Comparison of ENCODE assay signal across 16 cellular contexts in genomic region chr1:37399830-37400790, GRCh38.
DNase-seq lines count a peak whose midpoint lies in the region; ATAC-seq, FAIRE-seq and TF ChIP-seq lines count a peak whose summit lies in the region.
"Had no signal": no experiment of that assay in that cellular context is flagged by ENCODE, and none has a peak within 500 bp of the region (broad histone marks: within the 10 kb centered on the region; RNA-seq: fewer than 3 reads in every experiment).

No MANE protein-coding gene starts in this region.

- H3K36me3 ChIP-seq in HepG2 (replicated peaks in 1 of 2; ENCODE audit: control insufficient read depth in 1 of 2, insufficient read depth in 2 of 2, low read length in 2 of 2) (no peaks in the 10 kb centered on the region), right lobe of liver (no peaks in the 10 kb centered on the region), neuronal stem cell (replicated peaks in 1 of 2; ENCODE audit: control insufficient read depth in 2 of 2, insufficient read depth in 2 of 2, low read length in 2 of 2) (no peaks in the 10 kb centered on the region)
- H3K36me3 ChIP-seq: HAP-1 had no signal

- intact Hi-C loops in HepG2 (cut with micrococcal nuclease; ENCODE audit: unreplicated experiment), result no loop called here
- intact Hi-C loops in right lobe of liver (cut with DNase I), result no loop called here

- no TSS peak for BruUV-seq in HepG2 (replicated peaks; lab: Mats Ljungman, UMichigan)

- H3K4me3 ChIP-seq in HepG2 (replicated peaks in 1 of 3; ENCODE audit: insufficient read depth in 1 of 3, low read depth in 2 of 3, low read length in 3 of 3) (no peak overlapping the region), right lobe of liver (no peak overlapping the region), neuronal stem cell (ENCODE audit: low read length in 2 of 2) (no peak overlapping the region)
- H3K4me3 ChIP-seq: HAP-1 had no signal

- no peak overlapping the region for H2BK5ac ChIP-seq in neuronal stem cell (ENCODE audit: low read length)

- peak overlapping the region; percentile 3 for H3K18ac ChIP-seq in neuronal stem cell (ENCODE audit: low read length)

- POLR2A ChIA-PET in HepG2 (lab: Yijun Ruan, JAX), result no interaction called here

- H3K79me2 ChIP-seq in HepG2 (ENCODE audit: insufficient read depth, low read length), result no peaks in the 10 kb centered on the region

- TF ChIP-seq RAD21 in HepG2 (CRISPR knock-in tag; IDR thresholded peaks at IDR 0.05), result no peak

- WGBS in HepG2 (ENCODE audit: low lambda C conversion rate), result 23% methylated on average over 13 of the region's 13 CpGs
- 62% methylated on average over 10 of the region's 13 CpGs for WGBS in right lobe of liver (ENCODE audit: insufficient coverage, low coverage, low lambda C conversion rate, missing lambda C conversion rate)
- WGBS in neuronal stem cell (ENCODE audit: extremely low coverage in 2 of 2, insufficient read length in 2 of 2, insufficient replicate concordance in 1 of 2), 2 donors, result no CpG with 5 or more reads among the region's 13 CpGs

- no peak overlapping the region for H2BK12ac ChIP-seq in neuronal stem cell (ENCODE audit: low read length)

- no peak overlapping the region for H2BK120ac ChIP-seq in neuronal stem cell (ENCODE audit: low read depth, low read length)

- H3K27me3 ChIP-seq in HepG2 (ENCODE audit: control insufficient read depth in 1 of 2, insufficient read depth in 2 of 2, low read length in 2 of 2) (peaks cover 3 to 30% of the 10 kb centered on the region in 2 experiments), right lobe of liver (no peaks in the 10 kb centered on the region), neuronal stem cell (ENCODE audit: control insufficient read depth in 3 of 3, insufficient read depth in 3 of 3, low read depth in 1 of 3, low read length in 3 of 3) (peaks cover 0 to 63% (median 0%) of the 10 kb centered on the region in 3 experiments)

- TF ChIP-seq POLR2A in HepG2 (IDR thresholded peaks at IDR 0.05; ENCODE audit: insufficient read depth in 1 of 2, low read depth in 2 of 2, low read length in 2 of 2) (no peak), right lobe of liver (IDR thresholded peaks at IDR 0.05) (no peak)

- no peak for FAIRE-seq in HepG2 (lab: Jason Lieb, UNC)
- FAIRE-seq: A204.1, G401.6, GM12891, H1 had no signal

- no peak overlapping the region for H4K8ac ChIP-seq in neuronal stem cell (ENCODE audit: low read depth, low read length)

- H3K23ac ChIP-seq in neuronal stem cell (ENCODE audit: low read depth, low read length, poor library complexity), result no peak overlapping the region

- H3K4me1 ChIP-seq in HepG2 (ENCODE audit: insufficient read depth, low read length) (no peaks in the 10 kb centered on the region), right lobe of liver (no peaks in the 10 kb centered on the region), neuronal stem cell (ENCODE audit: control insufficient read depth in 2 of 2, insufficient read depth in 1 of 2, low read depth in 1 of 2, low read length in 2 of 2) (peaks cover 0 to 14% of the 10 kb centered on the region in 2 donors)
- H3K4me1 ChIP-seq: HAP-1 had no signal

- no peak for TF ChIP-seq EP300 in HepG2 (IDR thresholded peaks at IDR 0.05; ENCODE audit: low read depth in 2 of 2, low read length in 2 of 2)
- TF ChIP-seq EP300 in HepG2 (CRISPR knock-in tag; IDR thresholded peaks at IDR 0.05; ENCODE audit: borderline replicate concordance), result no peak

- no peak overlapping the region for H3K4me2 ChIP-seq in HepG2 (ENCODE audit: low read depth, low read length)
- no peak overlapping the region for H3K4me2 ChIP-seq in neuronal stem cell (ENCODE audit: insufficient read depth, low read length, poor library complexity, severe bottlenecking)

- no peak overlapping the region for H3K27ac ChIP-seq in HepG2 (ENCODE audit: extremely low read length, insufficient read depth, low read length)
- H3K27ac ChIP-seq in right lobe of liver, result no peak overlapping the region
- peak overlapping the region; percentile 21 for H3K27ac ChIP-seq in caudate nucleus (ENCODE audit: low read depth, low read length)
- H3K27ac ChIP-seq in neuronal stem cell (replicated peaks; ENCODE audit: low read length), result no peak overlapping the region

- H2AK5ac ChIP-seq in neuronal stem cell (ENCODE audit: low read depth, low read length), result no peak overlapping the region

- no peaks in the 10 kb centered on the region for H3K79me1 ChIP-seq in neuronal stem cell (ENCODE audit: low read depth, low read length)

- TF ChIP-seq CTCF in HepG2 (CRISPR knock-in tag; IDR thresholded peaks at IDR 0.05), result no peak
- TF ChIP-seq CTCF in right lobe of liver (IDR thresholded peaks at IDR 0.05), result no peak

- no peak overlapping the region for H3K14ac ChIP-seq in neuronal stem cell (ENCODE audit: low read length)

- H3K9me3 ChIP-seq in HepG2 (ENCODE audit: low read length) (no peaks in the 10 kb centered on the region), right lobe of liver (no peaks in the 10 kb centered on the region), neuronal stem cell (replicated peaks in 1 of 2; ENCODE audit: control insufficient read depth in 2 of 2, insufficient read depth in 1 of 2, low read depth in 1 of 2, low read length in 2 of 2) (no peaks in the 10 kb centered on the region)
- H3K9me3 ChIP-seq: HAP-1 had no signal

- DNase-seq in HepG2 (ENCODE audit: low spot score) (no peak), right lobe of liver (no peak), caudate nucleus (lab: John Stamatoyannopoulos, UW) (peak in 4 of 61 donors; percentile 14 to 42 (median 20)), neuronal stem cell (ENCODE audit: low spot score) (no peak), SHP77 treated with DMSO at 0.1 percent for 48 hours (lab: John Stamatoyannopoulos, UW) (no peak)
- DNase-seq in central memory CD4-positive, alpha-beta T cell, result no peak
- DNase-seq: Calu3; CD4-positive, alpha-beta T cell; DMS 273 treated with DMSO at 0.1 percent for 48 hours; EL had no signal

- H2AFZ ChIP-seq in HepG2 (ENCODE audit: low read length) (no peak overlapping the region), neuronal stem cell (ENCODE audit: low read length) (no peak overlapping the region)

- CTCF ChIA-PET in HepG2 (lab: Yijun Ruan, JAX; ENCODE audit: low intra/inter-chr PET ratio, low total read pairs), result no interaction called here

- no peak for ATAC-seq in HepG2
- ATAC-seq in right lobe of liver, result no peak
- ATAC-seq in HG03439 (IDR thresholded peaks at IDR 0.05; ENCODE audit: unreplicated experiment), result no peak

- H3K9ac ChIP-seq in HepG2 (ENCODE audit: insufficient read depth, low read depth, low read length) (no peak overlapping the region), neuronal stem cell (ENCODE audit: low read depth, low read length, poor library complexity) (no peak overlapping the region)

- H4K91ac ChIP-seq in neuronal stem cell (ENCODE audit: low read depth, low read length, poor library complexity), result no peak overlapping the region

- in situ Hi-C loops in HepG2 (cut with HindIII; ENCODE audit: extremely low pct_ligation_motif_present, low pct_unique_long_range_greater_than_20kb), result no loop called here

- no peak overlapping the region for H2BK15ac ChIP-seq in neuronal stem cell (ENCODE audit: low read length)

- H4K20me1 ChIP-seq in HepG2 (ENCODE audit: insufficient read depth, low read length), result no peaks in the 10 kb centered on the region

- no peak overlapping the region for H3K4ac ChIP-seq in neuronal stem cell (ENCODE audit: low read length)

TF ChIP-seq in HepG2, 621 proteins besides CTCF, POLR2A, EP300 and RAD21 (continues in another document):
- TF ChIP-seq, protein P1, sequence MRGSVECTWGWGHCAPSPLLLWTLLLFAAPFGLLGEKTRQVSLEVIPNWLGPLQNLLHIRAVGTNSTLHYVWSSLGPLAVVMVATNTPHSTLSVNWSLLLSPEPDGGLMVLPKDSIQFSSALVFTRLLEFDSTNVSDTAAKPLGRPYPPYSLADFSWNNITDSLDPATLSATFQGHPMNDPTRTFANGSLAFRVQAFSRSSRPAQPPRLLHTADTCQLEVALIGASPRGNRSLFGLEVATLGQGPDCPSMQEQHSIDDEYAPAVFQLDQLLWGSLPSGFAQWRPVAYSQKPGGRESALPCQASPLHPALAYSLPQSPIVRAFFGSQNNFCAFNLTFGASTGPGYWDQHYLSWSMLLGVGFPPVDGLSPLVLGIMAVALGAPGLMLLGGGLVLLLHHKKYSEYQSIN (CRISPR knock-in tag; IDR thresholded peaks at IDR 0.05; ENCODE audit: borderline replicate concordance), result no peak
- TF ChIP-seq MNT (IDR thresholded peaks at IDR 0.05), result peak; percentile 68
